In the genomic region with DNA sequence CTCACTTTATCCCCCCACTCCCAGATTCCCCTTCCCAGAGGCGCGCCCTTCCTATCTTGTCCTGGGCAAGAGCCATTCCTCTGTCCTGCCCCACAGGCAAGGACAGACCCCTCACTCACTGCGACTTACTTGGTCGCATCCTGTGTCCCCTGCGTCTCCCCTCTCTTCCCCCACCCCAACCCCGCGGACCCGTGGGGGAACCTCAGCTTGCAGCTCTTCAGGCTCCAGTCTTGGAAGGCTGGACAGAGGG, we compare ENCODE assay signal across 11 cellular contexts. TPM values are rescaled to one million over a fixed set of nuclear protein-coding genes. Genes with fewer than 3 reads are reported as not detected.
A peak's percentile ranks its signal among the peaks of the same experiment; 100 is the strongest.
DNase-seq lines count a peak whose midpoint lies in the region; ATAC-seq and TF ChIP-seq lines count a peak whose summit lies in the region.
"Had no signal": no experiment of that assay in that cellular context is flagged by ENCODE, and none has a peak within 500 bp of the region (broad histone marks: within the 10 kb centered on the region; RNA-seq: fewer than 3 reads in every experiment).

No MANE protein-coding gene starts in this region.

- H3K9me3 ChIP-seq in left ventricle myocardium inferior (replicated peaks) = peaks cover 8% of the 10 kb centered on the region

- no peak for ATAC-seq in naive B cell (ENCODE audit: low read depth in 2 of 2)
- ATAC-seq in GM21367 (IDR thresholded peaks at IDR 0.05; ENCODE audit: unreplicated experiment) = no peak

- intact Hi-C loops in left ventricle myocardium inferior (cut with micrococcal nuclease) = no loop called here
- intact Hi-C loops in cardiac septum (cut with DNase I) = loop anchor here (2.0 to 10.0 kb wide), 2 partner anchors 36 to 54 kb away; no protein-coding TSS in a partner anchor

- peaks cover 35 to 51% (median 40%) of the 10 kb centered on the region in 3 donors for H3K27me3 Mint-ChIP-seq in naive B cell

- H3K27me3 ChIP-seq in left ventricle myocardium inferior (ENCODE audit: low read depth) = no peaks in the 10 kb centered on the region

- peak overlapping the region in 2 of 6 donors; percentile 34 to 52 for H3K27ac Mint-ChIP-seq in naive B cell

- peaks cover 33% of the 10 kb centered on the region for H3K4me1 ChIP-seq in left ventricle myocardium inferior

- H3K4me3 Mint-ChIP-seq in naive B cell = peak overlapping the region; percentile 84 to 95 (median 90)

- H3K27ac ChIP-seq in left ventricle myocardium inferior (replicated peaks) (peak overlapping the region; percentile 92), coronary artery (peak overlapping the region; percentile 91 to 95)

- TF ChIP-seq CTCF in left ventricle myocardium inferior (IDR thresholded peaks at IDR 0.05; ENCODE audit: borderline replicate concordance) (no peak), coronary artery (IDR thresholded peaks at IDR 0.05) (no peak)

- no peaks in the 10 kb centered on the region for H3K36me3 ChIP-seq in left ventricle myocardium inferior

- DNase-seq in left ventricle myocardium inferior (no peak), cardiac septum (ENCODE audit: low spot score) (no peak), coronary artery (ENCODE audit: low spot score) (no peak), naive B cell (peak; percentile 12), NCI-H2029 treated with DMSO at 0.1 percent for 48 hours (lab: John Stamatoyannopoulos, UW) (no peak), SHP77 treated with DMSO at 0.1 percent for 48 hours (lab: John Stamatoyannopoulos, UW) (no peak)
- no peak for DNase-seq in activated CD4-positive, CD25-positive, alpha-beta regulatory T cell treated with anti-CD3 and anti-CD28 coated beads, Interleukin-2, amount 50 U/mL, for 72 hours
- DNase-seq: activated CD4-positive, alpha-beta T cell treated with anti-CD3 and anti-CD28 coated beads for 1 hour had no signal

- peaks cover 17 to 21% of the 10 kb centered on the region in 2 donors for H3K36me3 Mint-ChIP-seq in naive B cell

- peak overlapping the region; percentile 83 for H3K4me3 ChIP-seq in left ventricle myocardium inferior
- H3K4me3 ChIP-seq in coronary artery = peak overlapping the region; percentile 83

- H3K4me1 Mint-ChIP-seq in naive B cell = peaks cover 32 to 44% (median 44%) of the 10 kb centered on the region in 3 donors

- peaks cover 1 to 7% (median 4%) of the 10 kb centered on the region in 7 donors for H3K9me3 Mint-ChIP-seq in naive B cell

RNA-seq across cellular contexts. Expression of a gene that starts 0.5 kb away (rescaled TPM):
- total RNA-seq in left ventricle myocardium inferior (34.1 TPM), cardiac septum (8.8 TPM)
- 1 to 10 TPM in 1 of 6 donors, under 1 TPM in 4, not detected in 1; 0.22 to 1.5 (median 0.64) TPM for polyA plus RNA-seq in naive B cell (ENCODE audit: low read depth in 6 of 6)
- total RNA-seq: Daoy, myocyte had no signal
